In the genomic region with DNA sequence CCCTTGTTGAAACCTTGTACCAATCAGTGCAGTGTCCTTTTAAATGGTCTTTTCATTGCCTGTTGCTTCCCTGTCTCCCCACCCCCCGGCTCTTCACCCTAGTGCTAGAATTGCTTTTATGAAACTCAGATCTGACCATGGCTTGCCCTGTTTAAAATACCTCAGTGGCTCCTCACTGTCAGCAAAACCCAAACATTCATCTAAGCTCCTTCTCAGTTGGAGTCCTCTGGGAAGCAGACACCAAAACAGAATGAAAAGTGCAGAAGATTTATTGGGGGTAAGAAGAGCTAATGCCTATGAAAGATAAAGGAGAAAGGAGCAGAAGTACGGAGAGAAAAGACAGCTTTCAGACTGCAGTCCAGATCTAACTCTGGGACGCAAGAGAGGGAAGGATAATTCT, we compare ENCODE assay signal across 14 cellular contexts. TPM values are rescaled to one million over a fixed set of nuclear protein-coding genes. Genes with fewer than 3 reads are reported as not detected.
DNase-seq lines count a peak whose midpoint lies in the region; ATAC-seq and TF ChIP-seq lines count a peak whose summit lies in the region.
"Had no signal": no experiment of that assay in that cellular context is flagged by ENCODE, and none has a peak within 500 bp of the region (broad histone marks: within the 10 kb centered on the region; RNA-seq: fewer than 3 reads in every experiment).

No MANE protein-coding gene starts in this region.

- no peaks in the 10 kb centered on the region for H3K9me3 Mint-ChIP-seq in CD8-positive, alpha-beta T cell
- no peaks in the 10 kb centered on the region for H3K9me3 Mint-ChIP-seq in osteocyte (ENCODE audit: unreplicated experiment)
- H3K9me3 Mint-ChIP-seq in WTC11: no peaks in the 10 kb centered on the region

- POLR2A ChIA-PET in CD8-positive, alpha-beta T cell (lab: Charles Lee): interaction anchor here (1.2 to 1.4 kb wide), 3 partner anchors 13 to 62 kb away, joined by 3 read pairs; no protein-coding TSS in a partner anchor
- POLR2A ChIA-PET in RWPE1 (lab: Yijun Ruan, JAX; ENCODE audit: low non-redundant PET): no interaction called here
- POLR2A ChIA-PET in WTC11 (lab: Charles Lee): no interaction called here

- peaks cover 51% of the 10 kb centered on the region for H3K36me3 Mint-ChIP-seq in CD8-positive, alpha-beta T cell
- H3K36me3 Mint-ChIP-seq in osteocyte (ENCODE audit: unreplicated experiment) (peaks cover 11% of the 10 kb centered on the region), WTC11 (no peaks in the 10 kb centered on the region)

- intact Hi-C loops in CD8-positive, alpha-beta T cell (cut with DNase I, micrococcal nuclease): loop anchor here in 1 of 2 experiments (2.0 kb wide), 1 partner anchor 18 kb away; no protein-coding TSS in a partner anchor

- no peak overlapping the region for H3K4me3 ChIP-seq in CD8-positive, alpha-beta T cell (ENCODE audit: low read depth, low read length)
- H3K4me3 ChIP-seq: dorsolateral prefrontal cortex, gastrocnemius medialis had no signal

- H3K4me3 Mint-ChIP-seq in CD8-positive, alpha-beta T cell: no peak overlapping the region
- no peak overlapping the region for H3K4me3 Mint-ChIP-seq in osteocyte (ENCODE audit: unreplicated experiment)
- H3K4me3 Mint-ChIP-seq in WTC11: no peak overlapping the region

- H3K27ac Mint-ChIP-seq in CD8-positive, alpha-beta T cell: peak overlapping the region; percentile 46
- H3K27ac Mint-ChIP-seq in osteocyte (ENCODE audit: unreplicated experiment): peak overlapping the region; percentile 70
- no peak overlapping the region for H3K27ac Mint-ChIP-seq in WTC11

- H3K27me3 Mint-ChIP-seq in CD8-positive, alpha-beta T cell (ENCODE audit: low read depth): no peaks in the 10 kb centered on the region
- H3K27me3 Mint-ChIP-seq in osteocyte (ENCODE audit: unreplicated experiment) (no peaks in the 10 kb centered on the region), WTC11 (ENCODE audit: low read depth) (no peaks in the 10 kb centered on the region)

- H3K9me3 ChIP-seq in CD8-positive, alpha-beta T cell (ENCODE audit: low read length): no peaks in the 10 kb centered on the region
- H3K9me3 ChIP-seq: gastrocnemius medialis had no signal

- no peaks in the 10 kb centered on the region for H3K27me3 ChIP-seq in CD8-positive, alpha-beta T cell (ENCODE audit: insufficient read depth, low read length)
- H3K27me3 ChIP-seq in foreskin keratinocyte: no peaks in the 10 kb centered on the region
- H3K27me3 ChIP-seq: dorsolateral prefrontal cortex, gastrocnemius medialis had no signal

- no peak for TF ChIP-seq CTCF in CD8-positive, alpha-beta T cell (IDR thresholded peaks at IDR 0.05)
- TF ChIP-seq CTCF in RWPE1 (conservative IDR thresholded peaks at IDR 0.05; ENCODE audit: low read depth) (no peak), foreskin keratinocyte (conservative IDR thresholded peaks at IDR 0.05) (no peak), osteocyte (IDR thresholded peaks at IDR 0.05) (no peak), WTC11 (IDR thresholded peaks at IDR 0.05) (no peak)

- DNase-seq in CD8-positive, alpha-beta T cell: no peak
- DNase-seq in RWPE1 (ENCODE audit: low spot score): no peak
- DNase-seq in foreskin keratinocyte: no peak
- no peak for DNase-seq in osteocyte (ENCODE audit: extremely low spot score, unreplicated experiment)
- no peak for DNase-seq in WTC11 (ENCODE audit: low spot score)
- no peak for DNase-seq in activated gamma-delta T cell (lab: John Stamatoyannopoulos, UW)
- no peak for DNase-seq in NCI-H2029 treated with DMSO at 0.1 percent for 48 hours (lab: John Stamatoyannopoulos, UW)
- DNase-seq: amniotic stem cell; dorsolateral prefrontal cortex; gastrocnemius medialis; NCI-H2171; stimulated activated CD4-positive, alpha-beta T cell treated with anti-CD3 and anti-CD28 coated beads, Interleukin-2, amount 100 ng/mL, for 48 hours had no signal

- H3K27ac ChIP-seq in CD8-positive, alpha-beta T cell (ENCODE audit: low read depth, low read length): no peak overlapping the region
- H3K27ac ChIP-seq in RWPE1: peak overlapping the region; percentile 69
- peak overlapping the region; percentile 50 for H3K27ac ChIP-seq in foreskin keratinocyte
- H3K27ac ChIP-seq: parathyroid adenoma had no signal

- no peaks in the 10 kb centered on the region for H3K36me3 ChIP-seq in CD8-positive, alpha-beta T cell (ENCODE audit: insufficient read depth, low read length)
- H3K36me3 ChIP-seq: gastrocnemius medialis had no signal

- CTCF ChIA-PET in CD8-positive, alpha-beta T cell (lab: Charles Lee): interaction anchor here (0.6 to 1.5 kb wide), 3 partner anchors 19 to 56 kb away, joined by 3 to 4 read pairs (median 3); a partner anchor contains a TSS
- CTCF ChIA-PET in RWPE1 (lab: Yijun Ruan, JAX) (no interaction called here), WTC11 (lab: Charles Lee) (no interaction called here)

- peaks cover 93% of the 10 kb centered on the region for H3K4me1 Mint-ChIP-seq in CD8-positive, alpha-beta T cell (ENCODE audit: low read depth)
- H3K4me1 Mint-ChIP-seq in osteocyte (ENCODE audit: unreplicated experiment) (peaks cover 63% of the 10 kb centered on the region), WTC11 (peaks cover 21% of the 10 kb centered on the region)

- peaks cover 89% of the 10 kb centered on the region for H3K4me1 ChIP-seq in CD8-positive, alpha-beta T cell (ENCODE audit: insufficient read depth, low read length)
- H3K4me1 ChIP-seq in foreskin keratinocyte: peaks cover 6% of the 10 kb centered on the region
- H3K4me1 ChIP-seq: parathyroid adenoma had no signal

- ATAC-seq in CD8-positive, alpha-beta T cell: no peak
- ATAC-seq in foreskin keratinocyte (no peak), WTC11 (no peak), HG03097 (IDR thresholded peaks at IDR 0.05; ENCODE audit: low FRiP score, unreplicated experiment) (no peak)
- ATAC-seq: gastrocnemius medialis had no signal

TF ChIP-seq in WTC11, 78 proteins besides CTCF, POLR2A, EP300 and RAD21 (continues in another document):
- TF ChIP-seq, protein P1, sequence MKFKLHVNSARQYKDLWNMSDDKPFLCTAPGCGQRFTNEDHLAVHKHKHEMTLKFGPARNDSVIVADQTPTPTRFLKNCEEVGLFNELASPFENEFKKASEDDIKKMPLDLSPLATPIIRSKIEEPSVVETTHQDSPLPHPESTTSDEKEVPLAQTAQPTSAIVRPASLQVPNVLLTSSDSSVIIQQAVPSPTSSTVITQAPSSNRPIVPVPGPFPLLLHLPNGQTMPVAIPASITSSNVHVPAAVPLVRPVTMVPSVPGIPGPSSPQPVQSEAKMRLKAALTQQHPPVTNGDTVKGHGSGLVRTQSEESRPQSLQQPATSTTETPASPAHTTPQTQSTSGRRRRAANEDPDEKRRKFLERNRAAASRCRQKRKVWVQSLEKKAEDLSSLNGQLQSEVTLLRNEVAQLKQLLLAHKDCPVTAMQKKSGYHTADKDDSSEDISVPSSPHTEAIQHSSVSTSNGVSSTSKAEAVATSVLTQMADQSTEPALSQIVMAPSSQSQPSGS (CRISPR knock-in tag; IDR thresholded peaks at IDR 0.05; ENCODE audit: borderline replicate concordance, low read depth): no peak
- no peak for TF ChIP-seq FOXK1 (CRISPR knock-in tag; IDR thresholded peaks at IDR 0.05)
- TF ChIP-seq, protein P2, sequence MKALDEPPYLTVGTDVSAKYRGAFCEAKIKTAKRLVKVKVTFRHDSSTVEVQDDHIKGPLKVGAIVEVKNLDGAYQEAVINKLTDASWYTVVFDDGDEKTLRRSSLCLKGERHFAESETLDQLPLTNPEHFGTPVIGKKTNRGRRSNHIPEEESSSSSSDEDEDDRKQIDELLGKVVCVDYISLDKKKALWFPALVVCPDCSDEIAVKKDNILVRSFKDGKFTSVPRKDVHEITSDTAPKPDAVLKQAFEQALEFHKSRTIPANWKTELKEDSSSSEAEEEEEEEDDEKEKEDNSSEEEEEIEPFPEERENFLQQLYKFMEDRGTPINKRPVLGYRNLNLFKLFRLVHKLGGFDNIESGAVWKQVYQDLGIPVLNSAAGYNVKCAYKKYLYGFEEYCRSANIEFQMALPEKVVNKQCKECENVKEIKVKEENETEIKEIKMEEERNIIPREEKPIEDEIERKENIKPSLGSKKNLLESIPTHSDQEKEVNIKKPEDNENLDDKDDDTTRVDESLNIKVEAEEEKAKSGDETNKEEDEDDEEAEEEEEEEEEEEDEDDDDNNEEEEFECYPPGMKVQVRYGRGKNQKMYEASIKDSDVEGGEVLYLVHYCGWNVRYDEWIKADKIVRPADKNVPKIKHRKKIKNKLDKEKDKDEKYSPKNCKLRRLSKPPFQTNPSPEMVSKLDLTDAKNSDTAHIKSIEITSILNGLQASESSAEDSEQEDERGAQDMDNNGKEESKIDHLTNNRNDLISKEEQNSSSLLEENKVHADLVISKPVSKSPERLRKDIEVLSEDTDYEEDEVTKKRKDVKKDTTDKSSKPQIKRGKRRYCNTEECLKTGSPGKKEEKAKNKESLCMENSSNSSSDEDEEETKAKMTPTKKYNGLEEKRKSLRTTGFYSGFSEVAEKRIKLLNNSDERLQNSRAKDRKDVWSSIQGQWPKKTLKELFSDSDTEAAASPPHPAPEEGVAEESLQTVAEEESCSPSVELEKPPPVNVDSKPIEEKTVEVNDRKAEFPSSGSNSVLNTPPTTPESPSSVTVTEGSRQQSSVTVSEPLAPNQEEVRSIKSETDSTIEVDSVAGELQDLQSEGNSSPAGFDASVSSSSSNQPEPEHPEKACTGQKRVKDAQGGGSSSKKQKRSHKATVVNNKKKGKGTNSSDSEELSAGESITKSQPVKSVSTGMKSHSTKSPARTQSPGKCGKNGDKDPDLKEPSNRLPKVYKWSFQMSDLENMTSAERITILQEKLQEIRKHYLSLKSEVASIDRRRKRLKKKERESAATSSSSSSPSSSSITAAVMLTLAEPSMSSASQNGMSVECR (CRISPR knock-in tag; IDR thresholded peaks at IDR 0.05; ENCODE audit: borderline replicate concordance): no peak
- no peak for TF ChIP-seq SP1 (CRISPR knock-in tag; conservative IDR thresholded peaks at IDR 0.05)
- no peak for TF ChIP-seq ZNF396 (CRISPR knock-in tag; IDR thresholded peaks at IDR 0.05; ENCODE audit: borderline replicate concordance)
- TF ChIP-seq ZNF416 (CRISPR knock-in tag; IDR thresholded peaks at IDR 0.05): no peak
- TF ChIP-seq, protein P3, sequence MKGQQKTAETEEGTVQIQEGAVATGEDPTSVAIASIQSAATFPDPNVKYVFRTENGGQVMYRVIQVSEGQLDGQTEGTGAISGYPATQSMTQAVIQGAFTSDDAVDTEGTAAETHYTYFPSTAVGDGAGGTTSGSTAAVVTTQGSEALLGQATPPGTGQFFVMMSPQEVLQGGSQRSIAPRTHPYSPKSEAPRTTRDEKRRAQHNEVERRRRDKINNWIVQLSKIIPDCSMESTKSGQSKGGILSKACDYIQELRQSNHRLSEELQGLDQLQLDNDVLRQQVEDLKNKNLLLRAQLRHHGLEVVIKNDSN (CRISPR knock-in tag; IDR thresholded peaks at IDR 0.05): no peak
- no peak for TF ChIP-seq IRF2 (CRISPR knock-in tag; IDR thresholded peaks at IDR 0.05; ENCODE audit: borderline replicate concordance, low read depth)

RNA-seq across cellular contexts. Expression of a gene that starts 56.2 kb away (rescaled TPM):
- total RNA-seq in CD8-positive, alpha-beta T cell: 1,000 to 10,000 TPM; 1,214 to 1,250 TPM
- total RNA-seq in foreskin keratinocyte: 24.0 and 31.5 TPM in 2 replicates
- polyA plus RNA-seq in foreskin keratinocyte: 18.0 and 22.7 TPM in 2 replicates
- total RNA-seq in osteocyte: 50.2 and 58.9 TPM in 2 replicates
- 8.8 to 9.8 TPM (median 9.4 TPM) in 3 replicates for total RNA-seq in WTC11 (2021)

Comparison
In these comparisons a context has a peak if more than half of its experiments do, and no peak if none do; other contexts are left out.
1. RNA of a gene that starts 56.2 kb away (total RNA-seq): 1,214 to 1,250 TPM in CD8-positive, alpha-beta T cell; 50.2 to 58.9 TPM in osteocyte, 24.0 to 31.5 TPM in foreskin keratinocyte and 8.8 to 9.8 TPM in WTC11; every median in the first group is over 10 times any median in the second.